ENCODE assay signal across 20 cellular contexts in genomic region chr4:6112606-6113290, GRCh38.
"Had no signal": no experiment of that assay in that cellular context is flagged by ENCODE, and none has a peak within 500 bp of the region (broad histone marks: within the 10 kb centered on the region; RNA-seq: fewer than 3 reads in every experiment).

No MANE protein-coding gene starts in this region.

- H3K4me2 ChIP-seq: neural progenitor cell had no signal

- DNase-seq: activated CD4-positive, alpha-beta memory T cell treated with anti-CD3 and anti-CD28 coated beads for 36 hours; activated CD4-positive, alpha-beta T cell treated with anti-CD3 and anti-CD28 coated beads for 48 hours; activated CD4-positive, CD25-positive, alpha-beta regulatory T cell; activated naive CD4-positive, alpha-beta T cell treated with Interleukin-2 at 50 U/mL for 16 hours; activated naive CD8-positive, alpha-beta T cell treated with anti-CD3 and anti-CD28 coated beads for 36 hours; activated T-cell treated with anti-CD3 and anti-CD28 coated beads, Interleukin-2, amount 50 U/mL, for 24 hours; effector CD4-positive, alpha-beta T cell; erythroblast; foreskin fibroblast; kidney; stimulated activated CD4-positive, alpha-beta T cell treated with anti-CD3 and anti-CD28 coated beads, Interleukin-2, amount 100 ng/mL, for 48 hours; stimulated activated CD8-positive, alpha-beta memory T cell treated with anti-CD3 and anti-CD28 coated beads, Interleukin-4, amount 100 ng/mL, for 48 hours; stimulated activated naive B cell treated with anti-CD40 and anti-IgM and Interleukin-4, amounts not matched to agents 10 μg/mL and 1 μg/mL and 100 μg/mL, for 72 hours; T1000 had no signal

- H3K27ac ChIP-seq: breast epithelium, neural progenitor cell, prostate gland, thoracic aorta, vagina had no signal

- H3K9ac ChIP-seq: neural progenitor cell had no signal

- H3K36me3 ChIP-seq: breast epithelium, neural progenitor cell, prostate gland, thoracic aorta, vagina had no signal

- H3K9me3 ChIP-seq: breast epithelium, prostate gland, thoracic aorta, vagina had no signal

- H3K4me1 ChIP-seq: breast epithelium, prostate gland, vagina had no signal

- H2AFZ ChIP-seq: neural progenitor cell had no signal

- H3K4me3 ChIP-seq: breast epithelium, lung, neural progenitor cell, prostate gland, thoracic aorta, vagina had no signal

- H3K27me3 ChIP-seq: neural progenitor cell, vagina had no signal
